ENCODE assay signal across 20 cellular contexts in genomic region chr3:57863380-57863779, GRCh38.
"Had no signal": no experiment of that assay in that cellular context is flagged by ENCODE, and none has a peak within 500 bp of the region (broad histone marks: within the 10 kb centered on the region; RNA-seq: fewer than 3 reads in every experiment).

No MANE protein-coding gene starts in this region.

- H3K27me3 ChIP-seq: MG63 had no signal

- H3K9me3 ChIP-seq: MG63, SK-N-SH had no signal

- DNase-seq: IMR-90, Karpas-422, KG1, MG63, NCI-H1092, NCI-H1105 treated with DMSO at 0.1 percent for 48 hours, NCI-H1436, NCI-H187 treated with DMSO at 0.1 percent for 48 hours, NCI-H2029 treated with DMSO at 0.1 percent for 48 hours, NCI-H2171 treated with DMSO at 0.1 percent for 48 hours, NCI-H345, NCI-H446 treated with DMSO at 0.1 percent for 48 hours, NCI-H510A treated with DMSO at 0.1 percent for 48 hours, NCI-H526, NCI-H82, RPMI8226, SHP77, SK-N-SH had no signal

- H3K4me3 ChIP-seq: MG63 had no signal

- FAIRE-seq: HepG2, RCC 7860 had no signal

- H3K36me3 ChIP-seq: MG63 had no signal

- ATAC-seq: HepG2 had no signal
